ENCODE assay signal across 8 cellular contexts in the genomic region with DNA sequence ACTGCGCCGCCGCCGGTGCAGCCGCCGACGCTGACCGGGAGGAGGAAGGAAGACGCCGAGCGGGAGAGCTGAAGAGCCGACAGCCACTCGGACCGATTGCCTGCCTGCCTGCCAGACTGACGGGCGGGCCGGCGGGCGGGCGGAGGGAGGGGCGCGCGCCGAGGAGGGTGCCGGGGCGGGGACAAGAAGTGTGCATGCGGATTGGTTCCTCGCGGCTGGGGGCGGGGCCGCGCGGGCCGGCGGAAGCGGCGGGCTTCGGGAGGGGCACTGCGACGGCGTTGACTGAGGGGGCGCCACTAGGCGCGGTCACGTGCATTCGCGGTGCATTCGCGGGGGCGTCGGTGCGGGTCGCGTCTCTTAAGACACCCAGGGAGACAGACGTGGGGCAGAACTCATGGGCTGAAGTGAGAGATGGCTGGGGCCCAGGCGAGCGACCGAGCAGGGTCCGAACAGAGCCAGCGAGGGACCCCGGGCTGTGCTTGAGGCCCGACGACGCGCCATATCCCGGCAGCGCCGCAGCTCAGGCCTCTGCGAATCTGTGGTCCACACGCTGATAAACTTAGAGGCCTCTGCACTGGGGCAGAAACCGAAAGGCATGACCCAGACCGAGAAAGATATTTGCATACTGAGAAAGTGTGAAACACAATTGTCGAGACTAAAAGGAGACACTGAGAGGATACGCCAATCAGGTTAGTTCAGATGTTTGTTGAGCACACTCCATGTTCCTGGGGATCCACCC. TPM values are rescaled to one million over a fixed set of nuclear protein-coding genes. Genes with fewer than 3 reads are reported as not detected.
A peak's percentile ranks its signal among the peaks of the same experiment; 100 is the strongest.
DNase-seq lines count a peak whose midpoint lies in the region; ATAC-seq and TF ChIP-seq lines count a peak whose summit lies in the region.

A gene (minus strand): TSS at position 118 of the 739 bp plus-strand sequence. CDS start 205 bp downstream, outside the sequence.

- peaks cover 50% of the 10 kb centered on the region for H3K4me1 ChIP-seq in BLaER1
- H3K4me1 ChIP-seq in right lobe of liver, result peaks cover 0 to 24% (median 7%) of the 10 kb centered on the region in 4 donors

- H3K27me3 ChIP-seq in BLaER1 (no peaks in the 10 kb centered on the region), right lobe of liver (no peaks in the 10 kb centered on the region)

- H3K9ac ChIP-seq in BLaER1, result peak within 1 kb of the TSS; percentile 91

- intact Hi-C loops in right lobe of liver (cut with DNase I), result no loop called here

- H3K4me2 ChIP-seq in BLaER1, result peak within 1 kb of the TSS; percentile 85

- H3K36me3 ChIP-seq in BLaER1, result peaks cover 8% of the 10 kb centered on the region; the same call in 1 of the 2 replicates
- H3K36me3 ChIP-seq in right lobe of liver, result no peaks in the 10 kb centered on the region

- DNase-seq in GM19238 (ENCODE audit: insufficient read length, low spot score) (peak; percentile 82), NCI-H526 treated with DMSO at 0.1 percent for 48 hours (lab: John Stamatoyannopoulos, UW) (peak; percentile 60), dermis blood vessel endothelial cell (peak; percentile 94), right lobe of liver (peak; percentile 96)
- DNase-seq in activated CD4-positive, alpha-beta T cell treated with anti-CD3 and anti-CD28 coated beads, Interleukin-2, amount 50 U/mL, for 4 hours, result peak; percentile 92
- peak; percentile 94 for DNase-seq in stimulated activated CD4-positive, alpha-beta T cell treated with anti-CD3 and anti-CD28 coated beads, Interleukin-4, amount 100 ng/mL, for 4 hours

- H3K4me3 ChIP-seq in BLaER1 (peak within 1 kb of the TSS; percentile 100), right lobe of liver (peak within 1 kb of the TSS; percentile 77 to 90 (median 83))

- H3K27ac ChIP-seq in BLaER1 (peak within 1 kb of the TSS; percentile 95), right lobe of liver (peak within 1 kb of the TSS; percentile 55 to 80 (median 77))

- H4K20me1 ChIP-seq in BLaER1, result peaks cover 47% of the 10 kb centered on the region

- ATAC-seq in HG03442 (IDR thresholded peaks at IDR 0.05; ENCODE audit: unreplicated experiment) (peak; percentile 74), right lobe of liver (peak; percentile 98 to 99 (median 98))

- peak; percentile 86 for TF ChIP-seq POLR2A in right lobe of liver (IDR thresholded peaks at IDR 0.05)

- WGBS in right lobe of liver (ENCODE audit: insufficient coverage, low coverage, low lambda C conversion rate, missing lambda C conversion rate), result 0% methylated on average over 23 of the region's 74 CpGs

- no peaks in the 10 kb centered on the region for H3K9me3 ChIP-seq in BLaER1
- H3K9me3 ChIP-seq in right lobe of liver, result no peaks in the 10 kb centered on the region

- TF ChIP-seq CTCF in right lobe of liver (IDR thresholded peaks at IDR 0.05), result peak in 3 of 4 donors; percentile 23 to 43 (median 41)

RNA-seq across cellular contexts. Expression of the gene that starts here (rescaled TPM):
- total RNA-seq in dermis blood vessel endothelial cell (72.0 and 119 TPM in 2 replicates), right lobe of liver (10 to 100 TPM; 43.4 to 75.0 (median 59.5) TPM)

Comparison
In these comparisons a context has a peak if more than half of its experiments do, and no peak if none do; other contexts are left out.
1. Peak in every context shown above with its lines: DNase-seq, ATAC-seq, H3K4me3 ChIP-seq and H3K27ac ChIP-seq.